In the genomic region with DNA sequence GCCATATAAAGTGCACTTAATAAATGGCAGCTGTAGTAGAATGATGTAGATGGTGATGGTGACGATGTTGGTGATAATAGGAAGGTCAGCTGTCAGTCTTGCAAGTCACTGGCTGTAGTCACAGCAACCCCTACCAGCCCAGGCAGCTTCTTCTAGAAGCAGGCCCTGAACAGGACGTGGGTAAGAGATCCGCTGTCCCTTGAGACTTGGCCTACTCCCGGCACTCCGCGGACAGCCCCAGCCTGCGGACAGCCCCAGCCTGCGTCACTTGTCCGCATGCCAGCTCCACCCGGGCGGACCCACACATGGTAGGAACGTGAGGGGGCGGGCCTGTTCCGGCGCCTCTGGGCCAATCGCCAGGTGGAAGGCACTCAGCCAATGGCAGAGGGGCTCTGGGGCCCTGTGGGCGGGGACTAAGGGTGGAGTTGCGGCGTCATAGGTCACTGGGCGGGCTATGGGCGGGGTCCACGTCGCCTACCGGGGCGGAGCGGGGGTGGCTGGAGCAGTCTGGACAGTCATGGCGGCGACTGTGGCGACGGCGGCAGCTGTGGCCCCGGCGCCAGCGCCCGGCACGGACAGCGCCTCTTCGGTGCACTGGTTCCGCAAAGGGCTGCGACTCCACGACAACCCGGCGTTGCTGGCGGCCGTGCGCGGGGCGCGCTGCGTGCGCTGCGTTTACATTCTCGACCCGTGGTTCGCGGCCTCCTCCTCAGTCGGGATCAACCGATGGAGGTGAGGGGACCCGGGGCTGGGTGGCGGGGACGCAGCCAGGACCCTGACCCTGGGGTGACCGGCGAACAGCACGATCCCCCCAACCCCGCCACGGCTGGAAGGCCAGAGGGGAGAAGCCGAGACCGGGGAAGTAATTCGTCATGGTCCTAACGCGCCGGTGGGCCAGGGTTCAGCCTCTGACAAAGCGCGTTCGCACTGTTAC, we compare ENCODE assay signal across 8 cellular contexts. TPM values are rescaled to one million over a fixed set of nuclear protein-coding genes. Genes with fewer than 3 reads are reported as not detected.
DNase-seq lines count a peak whose midpoint lies in the region; ATAC-seq and TF ChIP-seq lines count a peak whose summit lies in the region.

A gene (plus strand): TSS at position 502 of the 934 bp plus-strand sequence. CDS start 16 bp downstream, at position 518.

- H3K4me3 ChIP-seq in BE2C (ENCODE audit: low read depth, low read length) (peak within 1 kb of the TSS; percentile 83), colonic mucosa (peak within 1 kb of the TSS; percentile 89)

- no peak for TF ChIP-seq CTCF in BE2C (IDR thresholded peaks at IDR 0.05; ENCODE audit: low read depth, low read length)
- TF ChIP-seq CTCF in colonic mucosa (IDR thresholded peaks at IDR 0.05), result no peak

- intact Hi-C loops in colonic mucosa (cut with DNase I), result no loop called here

- H3K27me3 ChIP-seq in BE2C (no peaks in the 10 kb centered on the region), colonic mucosa (no peaks in the 10 kb centered on the region), layer of hippocampus (ENCODE audit: control insufficient read depth, insufficient read depth, low read length) (no peaks in the 10 kb centered on the region)

- peak; percentile 91 for ATAC-seq in HG03460 (IDR thresholded peaks at IDR 0.05; ENCODE audit: unreplicated experiment)

- no peaks in the 10 kb centered on the region for H3K36me3 ChIP-seq in BE2C
- H3K36me3 ChIP-seq in colonic mucosa, result no peaks in the 10 kb centered on the region

- H3K9me3 ChIP-seq in BE2C, result no peaks in the 10 kb centered on the region
- H3K9me3 ChIP-seq in colonic mucosa, result no peaks in the 10 kb centered on the region

- DNase-seq in BE2C, result peak; percentile 97
- peak; percentile 95 for DNase-seq in GM19240 (ENCODE audit: insufficient read length, low spot score)
- peak; percentile 95 to 99 for DNase-seq in NCI-H526 (lab: John Stamatoyannopoulos, UW)
- DNase-seq in activated CD4-positive, alpha-beta T cell treated with anti-CD3 and anti-CD28 coated beads for 48 hours, result peak; percentile 100
- peak; percentile 100 for DNase-seq in colonic mucosa
- peak; percentile 97 to 99 for DNase-seq in stimulated activated CD4-positive, alpha-beta T cell treated with anti-CD3 and anti-CD28 coated beads, Interleukin-1b, Interleukin-23, amount 100 ng/mL, for 4 hours (ENCODE audit: low read depth in 2 of 2)

- H3K27ac ChIP-seq in colonic mucosa, result peak within 1 kb of the TSS; percentile 88
- H3K27ac ChIP-seq in layer of hippocampus (ENCODE audit: low read depth, low read length), result peak within 1 kb of the TSS; percentile 91

- H3K4me1 ChIP-seq in BE2C (peaks cover 4% of the 10 kb centered on the region; the same call in 1 of the 2 replicates), colonic mucosa (no peaks in the 10 kb centered on the region)

- peak within 1 kb of the TSS; percentile 97 to 100 for H3K9ac ChIP-seq in colonic mucosa (ENCODE audit: low read depth in 2 of 2, low read length in 2 of 2)

RNA-seq across cellular contexts. Expression of the gene that starts here (rescaled TPM):
- polyA plus RNA-seq in BE2C (2012; ENCODE audit: insufficient read depth, insufficient read length, low read depth), result 12.8 TPM
- 10 to 100 TPM; 18.5 to 30.2 TPM for total RNA-seq in colonic mucosa

Comparison
In these comparisons a context has a peak if more than half of its experiments do, and no peak if none do; other contexts are left out.
1. Peak in every context shown above with its lines: DNase-seq, ATAC-seq, H3K4me3 ChIP-seq and H3K27ac ChIP-seq.